25 cellular contexts compared by ENCODE assay signal in the genomic region with DNA sequence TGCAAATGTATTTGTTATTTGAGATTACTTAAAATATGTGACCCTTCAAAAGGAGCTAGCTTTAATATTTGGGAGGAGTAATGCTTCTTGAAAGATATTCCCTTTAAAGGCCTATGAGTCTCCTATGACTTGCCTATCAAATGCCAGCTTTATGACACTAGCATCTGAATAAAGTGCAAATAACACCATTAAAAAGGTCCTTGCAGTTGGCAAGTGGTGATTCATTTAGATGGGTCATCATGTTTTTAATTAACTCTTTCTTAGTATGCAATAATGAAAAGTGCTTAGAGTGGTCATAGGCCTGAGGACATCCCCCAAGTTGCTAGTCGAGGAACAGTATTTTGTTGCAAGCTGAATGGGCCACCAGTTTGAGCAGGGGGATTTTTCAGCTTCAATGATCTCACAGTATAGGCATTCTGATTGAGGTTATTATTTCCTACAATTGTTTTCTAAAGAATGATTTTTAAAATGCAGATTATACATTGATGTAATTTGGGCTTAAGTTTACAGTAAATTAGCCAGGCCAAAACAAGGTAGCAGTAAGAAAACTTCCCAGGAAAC.
"Had no signal": no experiment of that assay in that cellular context is flagged by ENCODE, and none has a peak within 500 bp of the region (broad histone marks: within the 10 kb centered on the region; RNA-seq: fewer than 3 reads in every experiment).

No MANE protein-coding gene starts in this region.

- H3K4me3 ChIP-seq: breast epithelium, coronary artery, hepatocyte, left lung, lung, prostate gland, tibial artery had no signal

- H3K9me3 ChIP-seq: breast epithelium, left lung, prostate gland, tibial artery had no signal

- FAIRE-seq: astrocyte, frontal cortex had no signal

- H3K27me3 ChIP-seq: breast epithelium, hepatocyte, left lung, tibial artery had no signal

- H3K36me3 Mint-ChIP-seq: activated naive CD8-positive, alpha-beta T cell treated with anti-CD3 and anti-CD28 coated beads for 36 hours; immature natural killer cell; natural killer cell had no signal

- H3K9me3 Mint-ChIP-seq: activated B cell treated with CpG ODN at 0.5 μM for 24 hours; activated naive CD8-positive, alpha-beta T cell treated with anti-CD3 and anti-CD28 coated beads for 36 hours; immature natural killer cell; natural killer cell; stimulated activated naive CD8-positive, alpha-beta T cell treated with anti-CD3 and anti-CD28 coated beads, Interleukin-15, Interleukin-2, amounts not matched to agents 100 ng/mL and 50 ng/mL, for 24 hours had no signal

- H3K36me3 ChIP-seq: breast epithelium, left lung, prostate gland, tibial artery had no signal

- H3K27ac ChIP-seq: breast epithelium, coronary artery, hepatocyte, left lung, prostate gland, tibial artery had no signal

- H3K4me3 Mint-ChIP-seq: activated B cell treated with CpG ODN at 0.5 μM for 24 hours; activated CD4-positive, alpha-beta T cell treated with anti-CD3 and anti-CD28 coated beads for 36 hours; activated naive CD8-positive, alpha-beta T cell treated with anti-CD3 and anti-CD28 coated beads for 36 hours; immature natural killer cell; natural killer cell; stimulated activated naive CD8-positive, alpha-beta T cell treated with anti-CD3 and anti-CD28 coated beads, Interleukin-15, Interleukin-2, amounts not matched to agents 100 ng/mL and 50 ng/mL, for 24 hours had no signal

- H2AFZ ChIP-seq: hepatocyte had no signal

- H3K4me1 ChIP-seq: breast epithelium, prostate gland had no signal

- H3K27ac Mint-ChIP-seq: activated B cell treated with CpG ODN at 0.5 μM for 24 hours; activated CD4-positive, alpha-beta T cell treated with anti-CD3 and anti-CD28 coated beads for 36 hours; activated naive CD8-positive, alpha-beta T cell treated with anti-CD3 and anti-CD28 coated beads for 36 hours; immature natural killer cell; natural killer cell; stimulated activated naive CD8-positive, alpha-beta T cell treated with anti-CD3 and anti-CD28 coated beads, Interleukin-15, Interleukin-2, amounts not matched to agents 100 ng/mL and 50 ng/mL, for 24 hours had no signal

- H3K27me3 Mint-ChIP-seq: activated B cell treated with CpG ODN at 0.5 μM for 24 hours; activated CD4-positive, alpha-beta T cell treated with anti-CD3 and anti-CD28 coated beads for 36 hours; activated naive CD8-positive, alpha-beta T cell treated with anti-CD3 and anti-CD28 coated beads for 36 hours; stimulated activated naive CD8-positive, alpha-beta T cell treated with anti-CD3 and anti-CD28 coated beads, Interleukin-15, Interleukin-2, amounts not matched to agents 100 ng/mL and 50 ng/mL, for 24 hours had no signal

- DNase-seq: activated B cell treated with CpG ODN at 0.5 μM for 24 hours; activated CD4-positive, alpha-beta T cell treated with anti-CD3 and anti-CD28 coated beads for 36 hours; activated CD4-positive, alpha-beta T cell treated with anti-CD3 and anti-CD28 coated beads, Interleukin-2, amount 50 U/mL, for 4 hours; activated CD8-positive, alpha-beta memory T cell treated with anti-CD3 and anti-CD28 coated beads, Interleukin-2, amount 50 U/mL, for 48 hours; activated naive CD4-positive, alpha-beta T cell treated with Interleukin-2 at 50 U/mL for 16 hours; activated naive CD8-positive, alpha-beta T cell treated with anti-CD3 and anti-CD28 coated beads for 36 hours; activated T-cell treated with anti-CD3 and anti-CD28 coated beads, Interleukin-2, amount 50 U/mL, for 48 hours; glutamatergic neuron; immature natural killer cell; left lung; midbrain; natural killer cell; right cardiac atrium; stimulated activated CD4-positive, alpha-beta T cell treated with anti-CD3 and anti-CD28 coated beads, Interleukin-12 subunit alpha, Interleukin-12 subunit beta, amount 100 ng/mL, for 4 hours; T-helper 1 cell; T-helper 9 cell; tibial artery had no signal

- ATAC-seq: activated CD4-positive, alpha-beta T cell treated with anti-CD3 and anti-CD28 coated beads for 36 hours; left lung; natural killer cell; right cardiac atrium had no signal

- H3K4me2 ChIP-seq: hepatocyte had no signal
